8 cellular contexts compared by ENCODE assay signal in genomic region chr20:8399963-8400362, GRCh38.
DNase-seq lines count a peak whose midpoint lies in the region; ATAC-seq, FAIRE-seq and TF ChIP-seq lines count a peak whose summit lies in the region.

No MANE protein-coding gene starts in this region.

- TF ChIP-seq CTCF in GM13977 (IDR thresholded peaks at IDR 0.05; ENCODE audit: extremely low read depth, insufficient read depth, missing control alignments) (no peak), glutamatergic neuron (IDR thresholded peaks at IDR 0.05; ENCODE audit: partially characterized antibody, unreplicated experiment) (no peak)

- no peaks in the 10 kb centered on the region for H3K36me3 Mint-ChIP-seq in activated naive CD8-positive, alpha-beta T cell treated with anti-CD3 and anti-CD28 coated beads, Interleukin-2, amount 50 U/mL, for 24 hours (ENCODE audit: low read depth)
- no peaks in the 10 kb centered on the region for H3K36me3 Mint-ChIP-seq in glutamatergic neuron (ENCODE audit: unreplicated experiment)

- in situ Hi-C loops in GM13977 (cut with MboI; ENCODE audit: low pct_unique_long_range_greater_than_20kb, low sequenced_read_pairs, unreplicated experiment): no loop called here

- ATAC-seq in GM21447 (IDR thresholded peaks at IDR 0.05; ENCODE audit: unreplicated experiment) (peak; percentile 100), HG03460 (IDR thresholded peaks at IDR 0.05; ENCODE audit: unreplicated experiment) (peak; percentile 96)
- peak; percentile 94 for ATAC-seq in activated naive CD8-positive, alpha-beta T cell treated with anti-CD3 and anti-CD28 coated beads, Interleukin-2, amount 50 U/mL, for 24 hours

- H3K4me3 Mint-ChIP-seq in activated naive CD8-positive, alpha-beta T cell treated with anti-CD3 and anti-CD28 coated beads, Interleukin-2, amount 50 U/mL, for 24 hours: no peak overlapping the region
- H3K4me3 Mint-ChIP-seq in glutamatergic neuron (ENCODE audit: unreplicated experiment): no peak overlapping the region

- peaks cover 22% of the 10 kb centered on the region for H3K4me1 Mint-ChIP-seq in activated naive CD8-positive, alpha-beta T cell treated with anti-CD3 and anti-CD28 coated beads, Interleukin-2, amount 50 U/mL, for 24 hours
- peaks cover 5% of the 10 kb centered on the region for H3K4me1 Mint-ChIP-seq in glutamatergic neuron (ENCODE audit: low read depth, unreplicated experiment)

- FAIRE-seq in urothelium cell line (lab: Jason Lieb, UNC): no peak

- DNase-seq in GM13977 (ENCODE audit: low spot score) (peak; percentile 27), urothelium cell line (ENCODE audit: low spot score) (no peak), NCI-H1436 treated with DMSO at 0.1 percent for 48 hours (lab: John Stamatoyannopoulos, UW) (no peak), HuH-7.5 (ENCODE audit: low spot score) (no peak), glutamatergic neuron (no peak)
- DNase-seq in activated naive CD8-positive, alpha-beta T cell treated with anti-CD3 and anti-CD28 coated beads, Interleukin-2, amount 50 U/mL, for 24 hours: no peak

- H3K27me3 Mint-ChIP-seq in activated naive CD8-positive, alpha-beta T cell treated with anti-CD3 and anti-CD28 coated beads, Interleukin-2, amount 50 U/mL, for 24 hours: no peaks in the 10 kb centered on the region
- no peaks in the 10 kb centered on the region for H3K27me3 Mint-ChIP-seq in glutamatergic neuron (ENCODE audit: unreplicated experiment)

- no peaks in the 10 kb centered on the region for H3K9me3 Mint-ChIP-seq in activated naive CD8-positive, alpha-beta T cell treated with anti-CD3 and anti-CD28 coated beads, Interleukin-2, amount 50 U/mL, for 24 hours
- H3K9me3 Mint-ChIP-seq in glutamatergic neuron (ENCODE audit: unreplicated experiment): no peaks in the 10 kb centered on the region

- H3K27ac Mint-ChIP-seq in activated naive CD8-positive, alpha-beta T cell treated with anti-CD3 and anti-CD28 coated beads, Interleukin-2, amount 50 U/mL, for 24 hours: no peak overlapping the region
- H3K27ac Mint-ChIP-seq in glutamatergic neuron (ENCODE audit: unreplicated experiment): no peak overlapping the region
